In the genomic region with DNA sequence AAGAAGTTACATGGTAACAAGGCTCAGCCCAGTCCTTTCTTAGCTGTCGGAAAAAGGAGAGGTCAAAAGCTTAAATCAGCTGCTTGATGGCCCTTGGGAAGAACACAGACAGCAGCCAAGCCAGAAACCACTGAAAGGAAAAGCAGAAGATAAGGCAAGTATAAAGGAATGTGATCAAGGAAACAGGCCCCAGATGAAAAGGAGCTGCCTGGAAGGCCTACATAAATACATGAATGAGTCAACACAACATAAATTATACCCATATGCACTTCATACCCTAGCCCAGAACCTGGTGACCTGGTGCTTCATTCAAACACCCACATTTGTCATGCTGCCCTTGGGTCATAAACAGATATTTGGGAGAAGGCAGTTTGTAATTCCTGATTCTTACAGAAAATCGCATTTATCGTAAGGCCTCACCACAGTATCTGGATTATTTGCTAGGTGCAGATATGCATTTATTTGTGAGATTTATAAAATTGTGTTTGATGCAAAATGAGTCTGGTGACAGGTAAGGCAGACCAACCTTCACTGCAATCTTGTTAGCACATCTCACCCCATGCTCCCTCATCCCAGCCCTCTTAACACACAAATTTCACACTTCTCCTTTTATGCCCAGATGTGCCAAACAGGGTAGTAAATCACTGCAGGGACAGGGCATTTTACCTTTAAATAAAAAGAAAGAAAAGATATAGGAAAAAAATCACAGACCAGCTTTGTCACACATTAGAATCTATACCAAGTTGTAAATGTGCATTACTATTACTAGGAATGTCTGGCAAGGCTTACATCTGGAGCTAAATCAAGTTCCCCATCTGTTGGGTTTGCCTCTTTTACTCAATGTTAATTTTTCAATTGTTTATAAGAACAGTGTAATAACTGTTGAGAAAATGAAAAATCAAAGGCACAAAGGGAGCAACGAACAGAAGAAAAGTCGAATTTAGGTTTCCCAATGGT, we compare ENCODE assay signal across 11 cellular contexts.
DNase-seq lines count a peak whose midpoint lies in the region; ATAC-seq, FAIRE-seq and TF ChIP-seq lines count a peak whose summit lies in the region.
"Had no signal": no experiment of that assay in that cellular context is flagged by ENCODE, and none has a peak within 500 bp of the region (broad histone marks: within the 10 kb centered on the region; RNA-seq: fewer than 3 reads in every experiment).

No MANE protein-coding gene starts in this region.

- peaks cover 0 to 11% of the 10 kb centered on the region in 2 experiments for H3K36me3 ChIP-seq in SK-N-SH (replicated peaks in 1 of 2; ENCODE audit: control insufficient read depth in 1 of 2, insufficient read depth in 2 of 2, low read length in 1 of 2)
- no peaks in the 10 kb centered on the region for H3K36me3 ChIP-seq in gastrocnemius medialis
- H3K36me3 ChIP-seq: neural progenitor cell had no signal

- no peak for TF ChIP-seq RAD21 in SK-N-SH (IDR thresholded peaks at IDR 0.05; ENCODE audit: low read length)

- ATAC-seq in gastrocnemius medialis = no peak

- H3K27me3 ChIP-seq in SK-N-SH (ENCODE audit: insufficient read depth) (no peaks in the 10 kb centered on the region), gastrocnemius medialis (no peaks in the 10 kb centered on the region)
- H3K27me3 ChIP-seq: neural progenitor cell had no signal

- H4K20me1 ChIP-seq in SK-N-SH (ENCODE audit: insufficient read depth) = no peaks in the 10 kb centered on the region

- peak in 1 of 2 experiments; percentile 54; a peak in 1 of 4 replicates for TF ChIP-seq EP300 in SK-N-SH (IDR thresholded peaks at IDR 0.05; ENCODE audit: borderline replicate concordance in 1 of 2, low read depth in 1 of 2, low read length in 1 of 2)

- no peak overlapping the region for H2AFZ ChIP-seq in SK-N-SH (ENCODE audit: low read depth)
- H2AFZ ChIP-seq: neural progenitor cell had no signal

- H3K27ac ChIP-seq in SK-N-SH (ENCODE audit: low read depth in 2 of 2, low read length in 1 of 2) (peak overlapping the region; percentile 40 to 75), gastrocnemius medialis (peak overlapping the region; percentile 72 to 85 (median 80))
- H3K27ac ChIP-seq: neural progenitor cell had no signal

- H3K4me1 ChIP-seq in SK-N-SH (ENCODE audit: control insufficient read depth in 1 of 2, insufficient read depth in 2 of 2, low read depth in 1 of 2, low read length in 1 of 2) = peaks cover 2 to 44% of the 10 kb centered on the region in 2 experiments
- peaks cover 70 to 73% of the 10 kb centered on the region in 2 donors for H3K4me1 ChIP-seq in gastrocnemius medialis

- peaks cover 1% of the 10 kb centered on the region for H3K4me1 Mint-ChIP-seq in activated naive CD4-positive, alpha-beta T cell treated with anti-CD3 and anti-CD28 coated beads for 36 hours (ENCODE audit: low read depth)

- H3K79me2 ChIP-seq in SK-N-SH (ENCODE audit: insufficient read depth) = no peaks in the 10 kb centered on the region

- POLR2A ChIA-PET in SK-N-SH (lab: Yijun Ruan, JAX) = no interaction called here

- peak overlapping the region; percentile 12; the same call in 1 of the 2 replicates for H3K9ac ChIP-seq in SK-N-SH
- H3K9ac ChIP-seq: neural progenitor cell had no signal

- H3K9me3 ChIP-seq in SK-N-SH (no peaks in the 10 kb centered on the region), gastrocnemius medialis (no peaks in the 10 kb centered on the region)

- WGBS in SK-N-SH (ENCODE audit: low lambda C conversion rate) = 71% methylated on average over 5 of the region's 5 CpGs

- H3K9me2 ChIP-seq in SK-N-SH = no peaks in the 10 kb centered on the region

- FAIRE-seq in GM12891 (lab: Jason Lieb, UNC) = peak; percentile 28

- no peaks in the 10 kb centered on the region for H3K9me3 Mint-ChIP-seq in activated naive CD4-positive, alpha-beta T cell treated with anti-CD3 and anti-CD28 coated beads for 36 hours
- H3K9me3 Mint-ChIP-seq: activated B cell treated with CpG ODN at 0.5 μM for 24 hours; central memory CD8-positive, alpha-beta T cell; neural progenitor cell had no signal

- CTCF ChIA-PET in SK-N-SH (lab: Yijun Ruan, JAX) = interaction anchor here (0.9 to 2.1 kb wide), 2 partner anchors 49 to 98 kb away, joined by 3 to 8 read pairs; no protein-coding TSS in a partner anchor
- CTCF ChIA-PET in activated naive CD4-positive, alpha-beta T cell treated with anti-CD3 and anti-CD28 coated beads for 36 hours (lab: Charles Lee) = interaction anchor here (1.0 to 1.1 kb wide), 2 partner anchors 13 to 28 kb away, joined by 3 read pairs; no protein-coding TSS in a partner anchor

- peak overlapping the region; percentile 57 for H3K4me2 ChIP-seq in SK-N-SH
- H3K4me2 ChIP-seq: neural progenitor cell had no signal

- H3K27me3 Mint-ChIP-seq in activated naive CD4-positive, alpha-beta T cell treated with anti-CD3 and anti-CD28 coated beads for 36 hours (ENCODE audit: low read depth) = no peaks in the 10 kb centered on the region
- H3K27me3 Mint-ChIP-seq: activated B cell treated with CpG ODN at 0.5 μM for 24 hours; central memory CD8-positive, alpha-beta T cell had no signal

- no peak overlapping the region for H3K4me3 ChIP-seq in SK-N-SH (ENCODE audit: low read depth in 2 of 2, low read length in 1 of 2)
- peak overlapping the region in 1 of 4 donors; percentile 2 for H3K4me3 ChIP-seq in gastrocnemius medialis
- H3K4me3 ChIP-seq: neural progenitor cell had no signal

- H3K36me3 Mint-ChIP-seq in activated naive CD4-positive, alpha-beta T cell treated with anti-CD3 and anti-CD28 coated beads for 36 hours (ENCODE audit: low read depth) = peaks cover 12% of the 10 kb centered on the region

- TF ChIP-seq CTCF in SK-N-SH (IDR thresholded peaks at IDR 0.05) = no peak
- no peak for TF ChIP-seq CTCF in gastrocnemius medialis (IDR thresholded peaks at IDR 0.05 in 4 of 5, conservative IDR thresholded peaks at IDR 0.05 in 1 of 5)

- in situ Hi-C loops in gastrocnemius medialis (cut with MboI; ENCODE audit: low sequenced_read_pairs in 4 of 4) = no loop called here

- intact Hi-C loops in gastrocnemius medialis (cut with DNase I; ENCODE audit: low total_unique reads) = loop anchor here (1.0 kb wide), 1 partner anchor 23 kb away; no protein-coding TSS in a partner anchor
- intact Hi-C loops in activated naive CD4-positive, alpha-beta T cell treated with anti-CD3 and anti-CD28 coated beads for 36 hours (cut with micrococcal nuclease) = no loop called here

- H3K4me3 Mint-ChIP-seq in activated naive CD4-positive, alpha-beta T cell treated with anti-CD3 and anti-CD28 coated beads for 36 hours = no peak overlapping the region
- H3K4me3 Mint-ChIP-seq: activated B cell treated with CpG ODN at 0.5 μM for 24 hours; central memory CD8-positive, alpha-beta T cell; neural progenitor cell had no signal

- peaks cover 38% of the 10 kb centered on the region for H3F3A ChIP-seq in SK-N-SH (replicated peaks; ENCODE audit: insufficient read depth)

- no peak for TF ChIP-seq POLR2A in GM12891 (IDR thresholded peaks at IDR 0.05; ENCODE audit: low read depth, low read length)
- TF ChIP-seq POLR2A in gastrocnemius medialis (IDR thresholded peaks at IDR 0.05) = no peak

- DNase-seq in GM12891 (ENCODE audit: insufficient read length, low spot score) (no peak), SK-N-SH (no peak), glomerular visceral epithelial cell (ENCODE audit: extremely low spot score) (peak; percentile 70), gastrocnemius medialis (no peak), iPS-NIHi11 (ENCODE audit: low spot score) (no peak), NCI-H1694 treated with DMSO at 0.1 percent for 48 hours (lab: John Stamatoyannopoulos, UW) (no peak)
- no peak for DNase-seq in central memory CD4-positive, alpha-beta T cell
- no peak for DNase-seq in activated naive CD4-positive, alpha-beta T cell treated with anti-CD3 and anti-CD28 coated beads for 36 hours
- DNase-seq: activated B cell treated with CpG ODN at 0.5 μM for 24 hours had no signal

- H3K27ac Mint-ChIP-seq in activated naive CD4-positive, alpha-beta T cell treated with anti-CD3 and anti-CD28 coated beads for 36 hours = no peak overlapping the region
- H3K27ac Mint-ChIP-seq: activated B cell treated with CpG ODN at 0.5 μM for 24 hours, neural progenitor cell had no signal

TF ChIP-seq in GM12891, 5 proteins besides CTCF, POLR2A, EP300 and RAD21:
- TF ChIP-seq SPI1 (IDR thresholded peaks at IDR 0.05; ENCODE audit: low read depth, low read length) = peak; percentile 71
- TF ChIP-seq POLR2AphosphoS5 (IDR thresholded peaks at IDR 0.05; ENCODE audit: low read depth, low read length) = no peak

TF ChIP-seq in SK-N-SH, 30 proteins besides CTCF, POLR2A, EP300 and RAD21 (continues in another document):
- TF ChIP-seq FOSL2 (IDR thresholded peaks at IDR 0.05; ENCODE audit: borderline replicate concordance, low read depth) (peak; percentile 79; the same call in 1 of the 2 replicates), POLR2AphosphoS5 (IDR thresholded peaks at IDR 0.05; ENCODE audit: low read depth, low read length) (peak; percentile 69; the same call in 1 of the 2 replicates), YY1 (IDR thresholded peaks at IDR 0.05; ENCODE audit: low read depth) (no peak), TEAD4 (IDR thresholded peaks at IDR 0.05; ENCODE audit: borderline replicate concordance, insufficient read depth) (peak; percentile 62)
- TF ChIP-seq, protein P1, sequence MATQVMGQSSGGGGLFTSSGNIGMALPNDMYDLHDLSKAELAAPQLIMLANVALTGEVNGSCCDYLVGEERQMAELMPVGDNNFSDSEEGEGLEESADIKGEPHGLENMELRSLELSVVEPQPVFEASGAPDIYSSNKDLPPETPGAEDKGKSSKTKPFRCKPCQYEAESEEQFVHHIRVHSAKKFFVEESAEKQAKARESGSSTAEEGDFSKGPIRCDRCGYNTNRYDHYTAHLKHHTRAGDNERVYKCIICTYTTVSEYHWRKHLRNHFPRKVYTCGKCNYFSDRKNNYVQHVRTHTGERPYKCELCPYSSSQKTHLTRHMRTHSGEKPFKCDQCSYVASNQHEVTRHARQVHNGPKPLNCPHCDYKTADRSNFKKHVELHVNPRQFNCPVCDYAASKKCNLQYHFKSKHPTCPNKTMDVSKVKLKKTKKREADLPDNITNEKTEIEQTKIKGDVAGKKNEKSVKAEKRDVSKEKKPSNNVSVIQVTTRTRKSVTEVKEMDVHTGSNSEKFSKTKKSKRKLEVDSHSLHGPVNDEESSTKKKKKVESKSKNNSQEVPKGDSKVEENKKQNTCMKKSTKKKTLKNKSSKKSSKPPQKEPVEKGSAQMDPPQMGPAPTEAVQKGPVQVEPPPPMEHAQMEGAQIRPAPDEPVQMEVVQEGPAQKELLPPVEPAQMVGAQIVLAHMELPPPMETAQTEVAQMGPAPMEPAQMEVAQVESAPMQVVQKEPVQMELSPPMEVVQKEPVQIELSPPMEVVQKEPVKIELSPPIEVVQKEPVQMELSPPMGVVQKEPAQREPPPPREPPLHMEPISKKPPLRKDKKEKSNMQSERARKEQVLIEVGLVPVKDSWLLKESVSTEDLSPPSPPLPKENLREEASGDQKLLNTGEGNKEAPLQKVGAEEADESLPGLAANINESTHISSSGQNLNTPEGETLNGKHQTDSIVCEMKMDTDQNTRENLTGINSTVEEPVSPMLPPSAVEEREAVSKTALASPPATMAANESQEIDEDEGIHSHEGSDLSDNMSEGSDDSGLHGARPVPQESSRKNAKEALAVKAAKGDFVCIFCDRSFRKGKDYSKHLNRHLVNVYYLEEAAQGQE (IDR thresholded peaks at IDR 0.05; ENCODE audit: low read depth, low read length) = 0 out of 2 replicates have a peak, but pooled peaks have one; percentile 20
